14 cellular contexts compared by ENCODE assay signal in genomic region chr14:50347521-50347920, GRCh38. TPM values are rescaled to one million over a fixed set of nuclear protein-coding genes. Genes with fewer than 3 reads are reported as not detected.
DNase-seq lines count a peak whose midpoint lies in the region; TF ChIP-seq lines count a peak whose summit lies in the region.
"Had no signal": no experiment of that assay in that cellular context is flagged by ENCODE, and none has a peak within 500 bp of the region (broad histone marks: within the 10 kb centered on the region; RNA-seq: fewer than 3 reads in every experiment).

No MANE protein-coding gene starts in this region.

- peak overlapping the region in 2 of 3 donors; percentile 20 to 63 for H3K27ac ChIP-seq in thyroid gland
- H3K27ac ChIP-seq: 22Rv1 had no signal

- no peaks in the 10 kb centered on the region for H3K9me3 ChIP-seq in thyroid gland

- DNase-seq in NCI-H510A treated with DMSO at 0.1 percent for 48 hours (lab: John Stamatoyannopoulos, UW) (peak; percentile 9), NCI-H510A (lab: John Stamatoyannopoulos, UW) (no peak), amniotic epithelial cell (ENCODE audit: low read depth) (peak; percentile 88), foreskin melanocyte (peak; percentile 33), thyroid gland (peak; percentile 19 to 22), NCI-H2196 (lab: John Stamatoyannopoulos, UW; ENCODE audit: unreplicated experiment) (no peak)
- no peak for DNase-seq in stimulated activated CD4-positive, alpha-beta T cell treated with anti-CD3 and anti-CD28 coated beads, Interleukin-12 subunit alpha, Interleukin-12 subunit beta, amount 100 ng/mL, for 4 hours
- no peak for DNase-seq in stimulated activated CD4-positive, alpha-beta T cell treated with anti-CD3 and anti-CD28 coated beads, Interleukin-2, amount 100 ng/mL, for 24 hours
- DNase-seq: activated CD8-positive, alpha-beta T cell treated with anti-CD3 and anti-CD28 coated beads for 36 hours; amygdala; mesendoderm; NCI-H1694; stimulated activated naive CD8-positive, alpha-beta T cell treated with anti-CD3 and anti-CD28 coated beads, Interleukin-15, amount 100 ng/mL, for 72 hours had no signal

- TF ChIP-seq CTCF in thyroid gland (IDR thresholded peaks at IDR 0.05) = no peak

- no peaks in the 10 kb centered on the region for H3K27me3 ChIP-seq in thyroid gland

- intact Hi-C loops in thyroid gland (cut with DNase I) = loop anchor here (10.0 kb wide), 1 partner anchor 47 kb away; the partner anchor contains the start of gene CDKL1

- peaks cover 34 to 39% of the 10 kb centered on the region in 2 donors for H3K4me1 ChIP-seq in thyroid gland

- WGBS in thyroid gland, 2 donors = 0 to 100% methylated on average over 1 of the region's 1 CpG

- TF ChIP-seq POLR2A in thyroid gland (IDR thresholded peaks at IDR 0.05) = peak in 1 of 2 donors; percentile 23

- no peaks in the 10 kb centered on the region for H3K36me3 ChIP-seq in thyroid gland

- no peak overlapping the region for H3K4me3 ChIP-seq in thyroid gland (replicated peaks in 1 of 3)

RNA-seq across cellular contexts. Expression of gene DMAC2L, which starts 35.4 kb away (rescaled TPM):
- total RNA-seq in thyroid gland = 10 to 100 TPM; 15.2 to 44.2 (median 32.8) TPM

RNA-seq across cellular contexts. Expression of gene L2HGDH, which starts 35.5 kb away (rescaled TPM):
- total RNA-seq in thyroid gland = 10 to 100 TPM in 2 of 4 donors, 1 to 10 TPM in 2; 8.7 to 10.9 (median 9.7) TPM

RNA-seq across cellular contexts. Expression of gene CDKL1, which starts 49.2 kb away (rescaled TPM):
- 10 to 100 TPM; 18.6 to 37.9 (median 35.5) TPM for total RNA-seq in thyroid gland

Comparison
In these comparisons a context has a peak if more than half of its experiments do, and no peak if none do; other contexts are left out.
1. DNase-seq: peak in NCI-H510A treated with DMSO at 0.1 percent for 48 hours (single experiment), amniotic epithelial cell (single experiment), foreskin melanocyte (single experiment) and thyroid gland (2 of 2); none in NCI-H510A (single experiment), stimulated activated CD4-positive, alpha-beta T cell treated with anti-CD3 and anti-CD28 coated beads, Interleukin-12 subunit alpha, Interleukin-12 subunit beta, amount 100 ng/mL, for 4 hours (single experiment), stimulated activated CD4-positive, alpha-beta T cell treated with anti-CD3 and anti-CD28 coated beads, Interleukin-2, amount 100 ng/mL, for 24 hours (0 of 2) and NCI-H2196 (single experiment).